ENCODE assay signal across 19 cellular contexts in genomic region chr14:90727082-90727481, GRCh38.
DNase-seq lines count a peak whose midpoint lies in the region; ATAC-seq, FAIRE-seq and TF ChIP-seq lines count a peak whose summit lies in the region.
"Had no signal": no experiment of that assay in that cellular context is flagged by ENCODE, and none has a peak within 500 bp of the region (broad histone marks: within the 10 kb centered on the region; RNA-seq: fewer than 3 reads in every experiment).

No MANE protein-coding gene starts in this region.

- CTCF ChIA-PET in HCT116 (lab: Charles Lee) (no interaction called here), H1 (lab: Charles Lee; ENCODE audit: partially characterized antibody) (interaction anchor here (1.0 to 2.6 kb wide), 10 partner anchors 9 to 438 kb away, joined by 3 to 13 read pairs (median 4); no protein-coding TSS in a partner anchor)

- H3K79me2 ChIP-seq in HCT116 (ENCODE audit: insufficient read depth, low read length) (no peaks in the 10 kb centered on the region), H1 (ENCODE audit: control insufficient read depth in 1 of 2, insufficient read depth in 2 of 2, low read length in 2 of 2) (no peaks in the 10 kb centered on the region)

- no peak for FAIRE-seq in H1 (lab: Jason Lieb, UNC)
- FAIRE-seq: frontal cortex, kidney had no signal

- no peak overlapping the region for H4K8ac ChIP-seq in H1 (ENCODE audit: extremely low read depth, insufficient read depth, low read length)

- H3K18ac ChIP-seq in H1 (ENCODE audit: extremely low read depth, low read length): no peak overlapping the region

- no peak overlapping the region for H2BK5ac ChIP-seq in H1 (ENCODE audit: low read depth, low read length)

- H2BK12ac ChIP-seq in H1 (ENCODE audit: low read depth, low read length): 0 out of 2 replicates have a peak overlapping the region, but pooled peaks have one; percentile 23

- 95% methylated on average over 13 of the region's 13 CpGs; no CpG with 5 or more reads in 1 of the 2 experiments for WGBS in H1 (ENCODE audit: extremely low coverage in 1 of 2, insufficient coverage in 1 of 2, insufficient read length in 1 of 2, insufficient replicate concordance in 2 of 2, low coverage in 1 of 2, low lambda C conversion rate in 2 of 2, missing lambda C conversion rate in 1 of 2), 2 experiments
- WGBS in lung, 2 donors: 91 to 93% methylated on average over 13 of the region's 13 CpGs
- WGBS in sigmoid colon, 2 donors: 56 to 86% methylated on average over 13 of the region's 13 CpGs

- H2AK5ac ChIP-seq in H1 (ENCODE audit: low read depth, low read length): peak overlapping the region; percentile 78; the same call in 1 of the 2 replicates

- H2BK120ac ChIP-seq in H1 (replicated peaks; ENCODE audit: low read depth, low read length): no peak overlapping the region

- H3K4me2 ChIP-seq in HCT116 (ENCODE audit: low read length) (peak overlapping the region; percentile 9; the same call in 1 of the 2 replicates), H1 (ENCODE audit: insufficient read depth in 1 of 2, low read depth in 2 of 2, low read length in 2 of 2) (no peak overlapping the region)
- H3K4me2 ChIP-seq: KMS-11 had no signal

- DNase-seq in HCT116 (ENCODE audit: low read depth, low spot score): no peak
- no peak for DNase-seq in H1 (ENCODE audit: low read depth in 1 of 2, low spot score in 2 of 2)
- DNase-seq in lung (ENCODE audit: low spot score): peak; percentile 23
- no peak for DNase-seq in sigmoid colon
- no peak for DNase-seq in NCI-H446 treated with DMSO at 0.1 percent for 48 hours (lab: John Stamatoyannopoulos, UW)
- no peak for DNase-seq in SKM-1 treated with dmso at 0.1 percent for 144 hours (lab: John Stamatoyannopoulos, UW; ENCODE audit: unreplicated experiment)
- DNase-seq in COLO829 (ENCODE audit: low spot score): no peak
- DNase-seq: activated CD4-positive, alpha-beta memory T cell treated with anti-CD3 and anti-CD28 coated beads, Interleukin-2, amount 10 ng/mL, durations not matched to agents 7 days and 5 days; activated CD4-positive, CD25-positive, alpha-beta regulatory T cell; DMS53; kidney; naive thymus-derived CD4-positive, alpha-beta T cell; NCI-H526 treated with DMSO at 0.1 percent for 48 hours; T-helper 9 cell had no signal

- no peak for TF ChIP-seq CTCF in HCT116 (IDR thresholded peaks at IDR 0.05 in 2 of 3, conservative IDR thresholded peaks at IDR 0.05 in 1 of 3; ENCODE audit: borderline replicate concordance in 1 of 3, insufficient read depth in 1 of 3, low read depth in 2 of 3, low read length in 2 of 3)
- TF ChIP-seq CTCF in H1 (IDR thresholded peaks at IDR 0.05; ENCODE audit: control extremely low read depth in 1 of 3, insufficient read depth in 1 of 3, low read depth in 1 of 3, low read length in 3 of 3): no peak
- no peak for TF ChIP-seq CTCF in lung (IDR thresholded peaks at IDR 0.05; ENCODE audit: control extremely low read depth, extremely low read depth)
- no peak for TF ChIP-seq CTCF in sigmoid colon (IDR thresholded peaks at IDR 0.05)

- no peaks in the 10 kb centered on the region for H3K27me3 ChIP-seq in HCT116 (ENCODE audit: insufficient read depth, low read length)
- no peaks in the 10 kb centered on the region for H3K27me3 ChIP-seq in H1 (replicated peaks in 1 of 4; ENCODE audit: control insufficient read depth in 3 of 4, extremely low read depth in 1 of 4, insufficient read depth in 3 of 4, low read length in 3 of 4)
- no peaks in the 10 kb centered on the region for H3K27me3 ChIP-seq in lung (ENCODE audit: control insufficient read depth, insufficient read depth)
- no peaks in the 10 kb centered on the region for H3K27me3 ChIP-seq in sigmoid colon
- H3K27me3 ChIP-seq: cardiac muscle cell had no signal

- H3K9ac ChIP-seq in HCT116 (ENCODE audit: low read length) (no peak overlapping the region), H1 (replicated peaks in 1 of 4; ENCODE audit: extremely low read depth in 1 of 4, low read depth in 3 of 4, low read length in 3 of 4) (no peak overlapping the region)
- H3K9ac ChIP-seq: KMS-11 had no signal

- H2BK15ac ChIP-seq in H1 (ENCODE audit: low read length): no peak overlapping the region

- H3K4me1 ChIP-seq in HCT116 (ENCODE audit: control insufficient read depth in 1 of 2, insufficient read depth in 2 of 2, low read length in 2 of 2) (peaks cover 4 to 17% of the 10 kb centered on the region in 2 experiments; a peak in 3 of 4 replicates), H1 (replicated peaks in 1 of 4; ENCODE audit: control insufficient read depth in 3 of 4, insufficient read depth in 4 of 4, low read length in 3 of 4) (peaks cover 0 to 3% (median 2%) of the 10 kb centered on the region in 4 experiments; a peak in 2 of 7 replicates), lung (ENCODE audit: control insufficient read depth in 2 of 2, insufficient read depth in 2 of 2, low read length in 2 of 2) (peaks cover 0 to 2% of the 10 kb centered on the region in 2 donors), sigmoid colon (peaks cover 0 to 28% (median 19%) of the 10 kb centered on the region in 4 donors)

- H3K27ac ChIP-seq in HCT116 (ENCODE audit: low read depth, low read length): no peak overlapping the region
- no peak overlapping the region for H3K27ac ChIP-seq in H1 (ENCODE audit: low read depth, low read length)
- H3K27ac ChIP-seq in lung (ENCODE audit: low read depth in 1 of 2, low read length in 1 of 2): no peak overlapping the region
- peak overlapping the region; percentile 27 to 68 (median 55) for H3K27ac ChIP-seq in sigmoid colon
- H3K27ac ChIP-seq: cardiac muscle cell, KMS-11 had no signal

- H3K4ac ChIP-seq in H1 (replicated peaks; ENCODE audit: insufficient read length, low read depth, low read length): peak overlapping the region; percentile 18

- POLR2A ChIA-PET in HCT116 (lab: Charles Lee): no interaction called here
- POLR2A ChIA-PET in H1 (lab: Charles Lee; ENCODE audit: partially characterized antibody): no interaction called here

- no peaks in the 10 kb centered on the region for H3K9me3 ChIP-seq in HCT116 (ENCODE audit: control insufficient read depth in 1 of 2, insufficient read depth in 1 of 2, low read depth in 1 of 2, low read length in 2 of 2)
- no peaks in the 10 kb centered on the region for H3K9me3 ChIP-seq in H1 (ENCODE audit: insufficient read depth in 2 of 2, low read depth in 1 of 2, low read length in 1 of 2)
- H3K9me3 ChIP-seq in lung (ENCODE audit: control insufficient read depth in 2 of 2, insufficient read depth in 1 of 2, low read length in 1 of 2): peaks cover 0 to 1% of the 10 kb centered on the region in 2 donors
- no peaks in the 10 kb centered on the region for H3K9me3 ChIP-seq in sigmoid colon
- H3K9me3 ChIP-seq: thoracic aorta had no signal

- BruUV-seq in HCT116 (replicated peaks; lab: Mats Ljungman, UMichigan): no TSS peak

- H3K23ac ChIP-seq in H1 (ENCODE audit: insufficient read length): no peak overlapping the region

- no peak overlapping the region for H2BK20ac ChIP-seq in H1 (ENCODE audit: low read length)

- H4K91ac ChIP-seq in H1 (replicated peaks; ENCODE audit: insufficient read length, low read length): no peak overlapping the region

- H2AFZ ChIP-seq in HCT116 (ENCODE audit: low read depth, low read length, poor library complexity, severe bottlenecking): no peak overlapping the region
- H2AFZ ChIP-seq in H1 (ENCODE audit: low read length): no peak overlapping the region

- TF ChIP-seq EP300 in H1 (IDR thresholded peaks at IDR 0.05; ENCODE audit: borderline replicate concordance in 1 of 2, low read depth in 2 of 2, low read length in 2 of 2) (no peak), sigmoid colon (IDR thresholded peaks at IDR 0.05) (no peak)

- H3K56ac ChIP-seq in H1 (replicated peaks; ENCODE audit: insufficient read length, low read depth, low read length): no peak overlapping the region

- TF ChIP-seq POLR2A in HCT116 (IDR thresholded peaks at IDR 0.05; ENCODE audit: borderline replicate concordance, extremely low read depth, insufficient read depth, insufficient read length): no peak
- TF ChIP-seq POLR2A in H1 (IDR thresholded peaks at IDR 0.05; ENCODE audit: control extremely low read depth in 1 of 2, low read depth in 2 of 2, low read length in 2 of 2): no peak
- TF ChIP-seq POLR2A in sigmoid colon (IDR thresholded peaks at IDR 0.05): no peak

- no peaks in the 10 kb centered on the region for H4K20me1 ChIP-seq in HCT116 (ENCODE audit: insufficient read depth)
- no peaks in the 10 kb centered on the region for H4K20me1 ChIP-seq in H1 (replicated peaks in 1 of 2; ENCODE audit: control insufficient read depth in 1 of 2, insufficient read depth in 2 of 2, low read length in 2 of 2)

- no peaks in the 10 kb centered on the region for H3K9me2 ChIP-seq in HCT116 (ENCODE audit: insufficient read depth)

- intact Hi-C loops in HCT116 (cut with micrococcal nuclease) (no loop called here), sigmoid colon (cut with DNase I) (loop anchor here (10.0 kb wide), 1 partner anchor 422 kb away; no protein-coding TSS in a partner anchor)

- H3K23me2 ChIP-seq in H1 (ENCODE audit: low read depth, low read length): no peaks in the 10 kb centered on the region

- ATAC-seq in HCT116: no peak
- ATAC-seq in lung (ENCODE audit: insufficient read depth, low FRiP score): no peak
- ATAC-seq in GM21723 (IDR thresholded peaks at IDR 0.05; ENCODE audit: unreplicated experiment): no peak
- ATAC-seq: naive thymus-derived CD4-positive, alpha-beta T cell had no signal

- no peak for TF ChIP-seq RAD21 in HCT116 (IDR thresholded peaks at IDR 0.05; ENCODE audit: low read depth)
- no peak for TF ChIP-seq RAD21 in H1 (IDR thresholded peaks at IDR 0.05 in 1 of 2, conservative IDR thresholded peaks at IDR 0.05 in 1 of 2; ENCODE audit: low read depth in 2 of 2, low read length in 2 of 2)

- no peak overlapping the region for H4K5ac ChIP-seq in H1 (ENCODE audit: insufficient read length, low read depth, low read length)

- H3K4me3 ChIP-seq in HCT116 (replicated peaks in 1 of 2; ENCODE audit: low read depth in 1 of 2, low read length in 2 of 2) (no peak overlapping the region), H1 (ENCODE audit: extremely low read depth in 1 of 4, insufficient read depth in 2 of 4, low read depth in 3 of 4, low read length in 4 of 4) (no peak overlapping the region), lung (no peak overlapping the region), sigmoid colon (no peak overlapping the region)
- H3K4me3 ChIP-seq: cardiac muscle cell, thoracic aorta had no signal

- no peaks in the 10 kb centered on the region for H3K79me1 ChIP-seq in H1 (ENCODE audit: low read depth, low read length)

- H3K36me3 ChIP-seq in HCT116 (ENCODE audit: control insufficient read depth in 1 of 2, insufficient read depth in 2 of 2, low read length in 2 of 2) (no peaks in the 10 kb centered on the region), H1 (ENCODE audit: control insufficient read depth in 2 of 4, insufficient read depth in 4 of 4, low read length in 3 of 4) (no peaks in the 10 kb centered on the region), lung (ENCODE audit: control insufficient read depth in 2 of 2, insufficient read depth in 2 of 2, low read length in 2 of 2) (no peaks in the 10 kb centered on the region), sigmoid colon (no peaks in the 10 kb centered on the region)
- H3K36me3 ChIP-seq: cardiac muscle cell, thoracic aorta had no signal

- H3K14ac ChIP-seq in H1 (ENCODE audit: insufficient read length): no peak overlapping the region

- RAD21 ChIA-PET in HCT116 (lab: Charles Lee; ENCODE audit: low non-redundant PET in 1 of 2, low total read pairs in 2 of 2, uncharacterized antibody in 2 of 2, unreplicated experiment in 2 of 2): no interaction called here

Comparison
In these comparisons a context has a peak if more than half of its experiments do, and no peak if none do; other contexts are left out.
1. H3K27ac ChIP-seq: peak in sigmoid colon (4 of 4); none in HCT116 (single experiment), H1 (single experiment) and lung (0 of 2).